ENCODE assay signal across 8 cellular contexts in genomic region chr9:36154213-36154952, GRCh38. TPM values are rescaled to one million over a fixed set of nuclear protein-coding genes. Genes with fewer than 3 reads are reported as not detected.
DNase-seq lines count a peak whose midpoint lies in the region; ATAC-seq and TF ChIP-seq lines count a peak whose summit lies in the region.

No MANE protein-coding gene starts in this region.

- H3K4me3 Mint-ChIP-seq in activated CD4-positive, alpha-beta T cell treated with anti-CD3 and anti-CD28 coated beads, Interleukin-2, amount 10 ng/mL, durations not matched to agents 7 days and 5 days, result no peak overlapping the region
- H3K4me3 Mint-ChIP-seq in activated CD8-positive, alpha-beta memory T cell treated with anti-CD3 and anti-CD28 coated beads, Interleukin-2, amount 10 ng/mL, durations not matched to agents 7 days and 5 days, result no peak overlapping the region

- H3K4me1 Mint-ChIP-seq in activated CD4-positive, alpha-beta T cell treated with anti-CD3 and anti-CD28 coated beads, Interleukin-2, amount 10 ng/mL, durations not matched to agents 7 days and 5 days, result peaks cover 58% of the 10 kb centered on the region
- peaks cover 46% of the 10 kb centered on the region for H3K4me1 Mint-ChIP-seq in activated CD8-positive, alpha-beta memory T cell treated with anti-CD3 and anti-CD28 coated beads, Interleukin-2, amount 10 ng/mL, durations not matched to agents 7 days and 5 days

- H3K27ac ChIP-seq in WERI-Rb-1 (no peak overlapping the region), heart left ventricle (peak overlapping the region in 11 of 12 donors; percentile 15 to 93 (median 56))

- no peak for TF ChIP-seq POLR2A in heart left ventricle (IDR thresholded peaks at IDR 0.05)

- peaks cover 62% of the 10 kb centered on the region for H3K36me3 Mint-ChIP-seq in activated CD4-positive, alpha-beta T cell treated with anti-CD3 and anti-CD28 coated beads, Interleukin-2, amount 10 ng/mL, durations not matched to agents 7 days and 5 days (ENCODE audit: low read depth)
- peaks cover 61% of the 10 kb centered on the region for H3K36me3 Mint-ChIP-seq in activated CD8-positive, alpha-beta memory T cell treated with anti-CD3 and anti-CD28 coated beads, Interleukin-2, amount 10 ng/mL, durations not matched to agents 7 days and 5 days

- peaks cover 0 to 82% (median 23%) of the 10 kb centered on the region in 12 donors for H3K4me1 ChIP-seq in heart left ventricle

- no peak for DNase-seq in activated CD4-positive, alpha-beta T cell treated with anti-CD3 and anti-CD28 coated beads, Interleukin-2, amount 10 ng/mL, durations not matched to agents 7 days and 5 days
- DNase-seq in activated CD4-positive, alpha-beta T cell treated with anti-CD3 and anti-CD28 coated beads for 1 hour, result no peak
- DNase-seq in WERI-Rb-1 (peak; percentile 21), heart left ventricle (peak in 3 of 5 donors; percentile 34 to 51 (median 49)), renal cortical epithelial cell (ENCODE audit: low read depth) (peak; percentile 87), GM10248 (ENCODE audit: extremely low spot score) (no peak), NCI-H128 (lab: John Stamatoyannopoulos, UW; ENCODE audit: unreplicated experiment) (no peak)
- DNase-seq in activated CD8-positive, alpha-beta memory T cell treated with anti-CD3 and anti-CD28 coated beads, Interleukin-2, amount 10 ng/mL, durations not matched to agents 7 days and 5 days, result no peak

- H3K27ac Mint-ChIP-seq in activated CD4-positive, alpha-beta T cell treated with anti-CD3 and anti-CD28 coated beads, Interleukin-2, amount 10 ng/mL, durations not matched to agents 7 days and 5 days, result peak overlapping the region; percentile 17
- no peak overlapping the region for H3K27ac Mint-ChIP-seq in activated CD8-positive, alpha-beta memory T cell treated with anti-CD3 and anti-CD28 coated beads, Interleukin-2, amount 10 ng/mL, durations not matched to agents 7 days and 5 days

- H3K9me3 Mint-ChIP-seq in activated CD4-positive, alpha-beta T cell treated with anti-CD3 and anti-CD28 coated beads, Interleukin-2, amount 10 ng/mL, durations not matched to agents 7 days and 5 days, result peaks cover 10% of the 10 kb centered on the region
- H3K9me3 Mint-ChIP-seq in activated CD8-positive, alpha-beta memory T cell treated with anti-CD3 and anti-CD28 coated beads, Interleukin-2, amount 10 ng/mL, durations not matched to agents 7 days and 5 days (ENCODE audit: low read depth), result no peaks in the 10 kb centered on the region

- no peak overlapping the region for H3K4me3 ChIP-seq in WERI-Rb-1 (ENCODE audit: low read depth, low read length)
- no peak overlapping the region for H3K4me3 ChIP-seq in heart left ventricle

- intact Hi-C loops in heart left ventricle (cut with DNase I), result no loop called here

- POLR2A ChIA-PET in activated CD4-positive, alpha-beta T cell treated with anti-CD3 and anti-CD28 coated beads, Interleukin-2, amount 10 ng/mL, durations not matched to agents 7 days and 5 days (lab: Charles Lee), result interaction anchor here (0.7 kb wide), 1 partner anchor 164 kb away, joined by 3 read pairs; no protein-coding TSS in a partner anchor
- POLR2A ChIA-PET in GM10248 (lab: Yijun Ruan, JAX), result no interaction called here

- H3K9me3 ChIP-seq in WERI-Rb-1 (ENCODE audit: severe bottlenecking) (peaks cover 6% of the 10 kb centered on the region), heart left ventricle (peaks cover 0 to 5% (median 0%) of the 10 kb centered on the region in 12 donors)

- CTCF ChIA-PET in activated CD4-positive, alpha-beta T cell treated with anti-CD3 and anti-CD28 coated beads, Interleukin-2, amount 10 ng/mL, durations not matched to agents 7 days and 5 days (lab: Charles Lee), result interaction anchor here (1.2 to 1.7 kb wide), 4 partner anchors 11 to 51 kb away, joined by 3 to 4 read pairs (median 4); no protein-coding TSS in a partner anchor
- CTCF ChIA-PET in GM10248 (lab: Yijun Ruan, JAX), result interaction anchor here (0.9 to 4.5 kb wide), 5 partner anchors 10 to 51 kb away, joined by 3 to 42 read pairs (median 5); partner anchors contain the start of gene CLTA
- CTCF ChIA-PET in activated CD8-positive, alpha-beta memory T cell treated with anti-CD3 and anti-CD28 coated beads, Interleukin-2, amount 10 ng/mL, durations not matched to agents 7 days and 5 days (lab: Charles Lee), result interaction anchor here (0.8 to 5.2 kb wide), 5 partner anchors 11 to 51 kb away, joined by 3 to 33 read pairs (median 8); partner anchors contain the start of gene GLIPR2

- H3K27me3 Mint-ChIP-seq in activated CD4-positive, alpha-beta T cell treated with anti-CD3 and anti-CD28 coated beads, Interleukin-2, amount 10 ng/mL, durations not matched to agents 7 days and 5 days, result no peaks in the 10 kb centered on the region
- no peaks in the 10 kb centered on the region for H3K27me3 Mint-ChIP-seq in activated CD8-positive, alpha-beta memory T cell treated with anti-CD3 and anti-CD28 coated beads, Interleukin-2, amount 10 ng/mL, durations not matched to agents 7 days and 5 days

- TF ChIP-seq CTCF in WERI-Rb-1 (IDR thresholded peaks at IDR 0.05; ENCODE audit: low read depth, low read length) (no peak), heart left ventricle (IDR thresholded peaks at IDR 0.05) (no peak), GM10248 (IDR thresholded peaks at IDR 0.05; ENCODE audit: control extremely low read depth, extremely low read depth, low read depth, missing control alignments) (no peak)

- H3K27me3 ChIP-seq in WERI-Rb-1 (ENCODE audit: insufficient read depth, low read depth, severe bottlenecking) (no peaks in the 10 kb centered on the region), heart left ventricle (no peaks in the 10 kb centered on the region)

- peak in 3 of 4 donors; percentile 38 to 57 (median 57) for ATAC-seq in heart left ventricle
- no peak for ATAC-seq in activated CD8-positive, alpha-beta memory T cell treated with anti-CD3 and anti-CD28 coated beads, Interleukin-2, amount 10 ng/mL, durations not matched to agents 7 days and 5 days

- WGBS in heart left ventricle, 4 donors, result 24 to 41% (median 33%) methylated on average over 13 of the region's 13 CpGs

- no peaks in the 10 kb centered on the region for H3K36me3 ChIP-seq in WERI-Rb-1
- peaks cover 0 to 20% (median 0%) of the 10 kb centered on the region in 9 donors for H3K36me3 ChIP-seq in heart left ventricle

RNA-seq across cellular contexts. Expression of gene CCIN, which starts 14.8 kb away (rescaled TPM):
- total RNA-seq in activated CD4-positive, alpha-beta T cell treated with anti-CD3 and anti-CD28 coated beads, Interleukin-2, amount 10 ng/mL, durations not matched to agents 7 days and 5 days, result under 1 TPM in 1 of 2 experiments, not detected in 1; 0.17 TPM
- total RNA-seq in heart left ventricle (under 1 TPM in 4 of 9 donors, not detected in 5; 0.09 to 0.20 (median 0.15) TPM), renal cortical epithelial cell (0.55 and 1.4 TPM in 2 replicates)
- under 1 TPM in 1 of 2 donors, not detected in 1; 0.25 TPM for polyA plus RNA-seq in heart left ventricle
- under 1 TPM in 1 of 2 experiments, not detected in 1; 0.15 TPM for total RNA-seq in activated CD8-positive, alpha-beta memory T cell treated with anti-CD3 and anti-CD28 coated beads, Interleukin-2, amount 10 ng/mL, durations not matched to agents 7 days and 5 days

RNA-seq across cellular contexts. Expression of gene GLIPR2, which starts 17.9 kb away (rescaled TPM):
- total RNA-seq in activated CD4-positive, alpha-beta T cell treated with anti-CD3 and anti-CD28 coated beads, Interleukin-2, amount 10 ng/mL, durations not matched to agents 7 days and 5 days, result 10 to 100 TPM; 53.9 to 58.4 TPM
- total RNA-seq in heart left ventricle (10 to 100 TPM in 3 of 9 donors, 1 to 10 TPM in 6; 4.7 to 33.0 (median 7.6) TPM), renal cortical epithelial cell (33.5 and 73.1 TPM in 2 replicates)
- 10 to 100 TPM in 1 of 2 donors, 1 to 10 TPM in 1; 4.9 to 15.2 TPM for polyA plus RNA-seq in heart left ventricle
- 10 to 100 TPM; 28.4 to 49.8 TPM for total RNA-seq in activated CD8-positive, alpha-beta memory T cell treated with anti-CD3 and anti-CD28 coated beads, Interleukin-2, amount 10 ng/mL, durations not matched to agents 7 days and 5 days

RNA-seq across cellular contexts. Expression of gene CLTA, which starts 36.3 kb away (rescaled TPM):
- total RNA-seq in activated CD4-positive, alpha-beta T cell treated with anti-CD3 and anti-CD28 coated beads, Interleukin-2, amount 10 ng/mL, durations not matched to agents 7 days and 5 days, result 100 to 1,000 TPM; 156 to 158 TPM
- total RNA-seq in heart left ventricle, result 100 to 1,000 TPM in 1 of 9 donors, 10 to 100 TPM in 8; 43.8 to 123 (median 61.8) TPM
- polyA plus RNA-seq in heart left ventricle, result 100 to 1,000 TPM in 1 of 2 donors, 10 to 100 TPM in 1; 40.8 to 139 TPM
- total RNA-seq in renal cortical epithelial cell, result 391 and 514 TPM in 2 replicates
- 100 to 1,000 TPM; 156 to 177 TPM for total RNA-seq in activated CD8-positive, alpha-beta memory T cell treated with anti-CD3 and anti-CD28 coated beads, Interleukin-2, amount 10 ng/mL, durations not matched to agents 7 days and 5 days

Comparison
In these comparisons a context has a peak if more than half of its experiments do, and no peak if none do; other contexts are left out.
1. DNase-seq: peak in WERI-Rb-1 (single experiment), heart left ventricle (3 of 5) and renal cortical epithelial cell (single experiment); none in activated CD4-positive, alpha-beta T cell treated with anti-CD3 and anti-CD28 coated beads, Interleukin-2, amount 10 ng/mL, durations not matched to agents 7 days and 5 days (single experiment), activated CD4-positive, alpha-beta T cell treated with anti-CD3 and anti-CD28 coated beads for 1 hour (single experiment), GM10248 (single experiment), NCI-H128 (single experiment) and activated CD8-positive, alpha-beta memory T cell treated with anti-CD3 and anti-CD28 coated beads, Interleukin-2, amount 10 ng/mL, durations not matched to agents 7 days and 5 days (single experiment).